Comparison of ENCODE assay signal across 15 cellular contexts in the genomic region with DNA sequence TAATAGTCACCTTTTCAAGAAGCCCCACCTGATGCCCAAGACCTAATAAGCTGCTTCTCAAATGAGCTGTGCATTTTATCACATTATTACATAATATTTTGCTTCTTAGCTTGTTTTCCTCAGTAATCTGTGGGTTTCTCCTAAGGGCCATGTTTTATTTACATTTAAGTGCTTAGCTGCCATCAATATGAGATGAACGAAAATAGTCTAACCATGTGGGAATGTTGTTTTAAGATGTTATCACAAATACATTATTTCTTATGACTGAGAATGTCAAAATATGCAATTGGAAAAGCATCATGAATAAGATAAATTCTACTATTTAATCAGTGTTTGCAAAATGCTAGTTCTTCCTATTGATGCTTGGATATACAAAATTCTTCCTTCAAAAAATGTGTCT. TPM values are rescaled to one million over a fixed set of nuclear protein-coding genes. Genes with fewer than 3 reads are reported as not detected.
DNase-seq lines count a peak whose midpoint lies in the region; ATAC-seq and TF ChIP-seq lines count a peak whose summit lies in the region.
"Had no signal": no experiment of that assay in that cellular context is flagged by ENCODE, and none has a peak within 500 bp of the region (broad histone marks: within the 10 kb centered on the region; RNA-seq: fewer than 3 reads in every experiment).

No MANE protein-coding gene starts in this region.

- no peak overlapping the region for H3K4me3 Mint-ChIP-seq in CD8-positive, alpha-beta memory T cell

- in situ Hi-C loops in Panc1 (cut with HindIII; ENCODE audit: low pct_unique_long_range_greater_than_20kb, low sequenced_read_pairs) = no loop called here

- H3K27me3 Mint-ChIP-seq in CD8-positive, alpha-beta memory T cell = peaks cover 0 to 2% of the 10 kb centered on the region in 2 donors
- H3K27me3 Mint-ChIP-seq: IgD-negative memory B cell had no signal

- no TSS peak for BruUV-seq in Panc1 (replicated peaks; lab: Mats Ljungman, UMichigan)

- H3K27me3 ChIP-seq in CD8-positive, alpha-beta memory T cell (ENCODE audit: insufficient read depth, low read length, poor library complexity, severe bottlenecking) = no peaks in the 10 kb centered on the region
- H3K27me3 ChIP-seq in Panc1 (ENCODE audit: control insufficient read depth, insufficient read depth, low read length) (no peaks in the 10 kb centered on the region), esophagus muscularis mucosa (no peaks in the 10 kb centered on the region), psoas muscle (ENCODE audit: insufficient read depth in 3 of 3, low read length in 2 of 3) (no peaks in the 10 kb centered on the region), adrenal gland (no peaks in the 10 kb centered on the region)

- 45% methylated on average over 1 of the region's 1 CpG for WGBS in esophagus muscularis mucosa
- 73 to 76% (median 74%) methylated on average over 1 of the region's 1 CpG for WGBS in psoas muscle, 3 donors
- 40 to 63% (median 59%) methylated on average over 1 of the region's 1 CpG for WGBS in adrenal gland, 4 donors

- intact Hi-C loops in Panc1 (cut with micrococcal nuclease; ENCODE audit: unreplicated experiment) (no loop called here), esophagus muscularis mucosa (cut with DNase I) (no loop called here), psoas muscle (cut with DNase I) (no loop called here), adrenal gland (cut with DNase I) (no loop called here)

- H3K27ac ChIP-seq in CD8-positive, alpha-beta memory T cell (ENCODE audit: low read depth, low read length) = no peak overlapping the region
- H3K27ac ChIP-seq in Panc1 (ENCODE audit: low read length) (peak overlapping the region; percentile 7; the same call in 1 of the 2 replicates), esophagus muscularis mucosa (replicated peaks in 1 of 4) (peak overlapping the region in 3 of 4 donors; percentile 3 to 9 (median 7)), psoas muscle (peak overlapping the region; percentile 99), adrenal gland (peak overlapping the region in 2 of 5 donors; percentile 29 to 97)
- H3K27ac ChIP-seq: C4-2B, prostate gland, SK-N-MC had no signal

- no peak for TF ChIP-seq POLR2A in esophagus muscularis mucosa (IDR thresholded peaks at IDR 0.05; ENCODE audit: low read depth)
- no peak for TF ChIP-seq POLR2A in adrenal gland (IDR thresholded peaks at IDR 0.05)

- TF ChIP-seq EP300 in esophagus muscularis mucosa (IDR thresholded peaks at IDR 0.05) = no peak

- no peak for DNase-seq in CD8-positive, alpha-beta memory T cell
- DNase-seq in Panc1 (ENCODE audit: low read depth, low spot score) = no peak
- DNase-seq in esophagus muscularis mucosa (ENCODE audit: extremely low spot score) = no peak
- no peak for DNase-seq in psoas muscle
- DNase-seq in adrenal gland = no peak
- DNase-seq in NCI-H1930 (lab: John Stamatoyannopoulos, UW) = no peak
- DNase-seq in T-helper 1 cell = no peak
- DNase-seq in HCEC 1CT = no peak
- DNase-seq: activated T-cell treated with anti-CD3 and anti-CD28 coated beads, Interleukin-2, amount 50 U/mL, for 48 hours; NCI-H1417 treated with DMSO at 0.1 percent for 48 hours; NCI-H446 treated with DMSO at 0.1 percent for 48 hours had no signal

- peaks cover 55 to 75% (median 73%) of the 10 kb centered on the region in 3 donors for H3K4me1 Mint-ChIP-seq in CD8-positive, alpha-beta memory T cell

- H3K4me3 ChIP-seq in CD8-positive, alpha-beta memory T cell (ENCODE audit: low read length) = no peak overlapping the region
- H3K4me3 ChIP-seq in Panc1 (ENCODE audit: low read depth in 2 of 2, low read length in 2 of 2) = no peak overlapping the region
- H3K4me3 ChIP-seq in esophagus muscularis mucosa = no peak overlapping the region
- H3K4me3 ChIP-seq in psoas muscle = no peak overlapping the region
- H3K4me3 ChIP-seq in adrenal gland = no peak overlapping the region
- H3K4me3 ChIP-seq: prostate gland, SK-N-MC had no signal

- no peaks in the 10 kb centered on the region for H3K9me3 ChIP-seq in CD8-positive, alpha-beta memory T cell (ENCODE audit: low read length)
- H3K9me3 ChIP-seq in Panc1 (ENCODE audit: control insufficient read depth, insufficient read depth, low read depth, low read length) (no peaks in the 10 kb centered on the region), esophagus muscularis mucosa (no peaks in the 10 kb centered on the region), psoas muscle (no peaks in the 10 kb centered on the region), adrenal gland (replicated peaks in 1 of 3) (no peaks in the 10 kb centered on the region)
- H3K9me3 ChIP-seq: prostate gland had no signal

- POLR2A ChIA-PET in CD8-positive, alpha-beta memory T cell (lab: Charles Lee) = interaction anchor here (2.2 kb wide), 1 partner anchor 10 kb away, joined by 10 read pairs; a partner anchor contains a TSS
- POLR2A ChIA-PET in Panc1 (lab: Charles Lee) = no interaction called here

- peak overlapping the region in 6 of 8 donors; percentile 2 to 84 (median 76) for H3K27ac Mint-ChIP-seq in CD8-positive, alpha-beta memory T cell

- peaks cover 68% of the 10 kb centered on the region for H3K36me3 ChIP-seq in CD8-positive, alpha-beta memory T cell (ENCODE audit: insufficient read depth, low read length)
- H3K36me3 ChIP-seq in Panc1 (ENCODE audit: control insufficient read depth, insufficient read depth, low read length) (peaks cover 82% of the 10 kb centered on the region), esophagus muscularis mucosa (peaks cover 38 to 90% (median 66%) of the 10 kb centered on the region in 4 donors), psoas muscle (ENCODE audit: insufficient read depth in 1 of 2, low read depth in 1 of 2) (peaks cover 7 to 100% of the 10 kb centered on the region in 2 donors), adrenal gland (replicated peaks in 1 of 2) (peaks cover 0 to 99% of the 10 kb centered on the region in 2 donors)

- peaks cover 12 to 90% (median 23%) of the 10 kb centered on the region in 3 donors for H3K36me3 Mint-ChIP-seq in CD8-positive, alpha-beta memory T cell

- H3K4me1 ChIP-seq in CD8-positive, alpha-beta memory T cell (ENCODE audit: insufficient read depth, low read length) = peaks cover 29% of the 10 kb centered on the region
- H3K4me1 ChIP-seq in Panc1 (ENCODE audit: control insufficient read depth, insufficient read depth, low read length) (peaks cover 21% of the 10 kb centered on the region), esophagus muscularis mucosa (peaks cover 30 to 65% (median 61%) of the 10 kb centered on the region in 4 donors), psoas muscle (peaks cover 69% of the 10 kb centered on the region), adrenal gland (replicated peaks in 1 of 2) (peaks cover 33 to 75% of the 10 kb centered on the region in 2 donors)
- H3K4me1 ChIP-seq: prostate gland had no signal

- TF ChIP-seq CTCF in Panc1 (IDR thresholded peaks at IDR 0.05) = no peak
- no peak for TF ChIP-seq CTCF in esophagus muscularis mucosa (IDR thresholded peaks at IDR 0.05)
- TF ChIP-seq CTCF in psoas muscle (IDR thresholded peaks at IDR 0.05) = no peak
- no peak for TF ChIP-seq CTCF in adrenal gland (IDR thresholded peaks at IDR 0.05)

- ATAC-seq in Panc1 = no peak
- no peak for ATAC-seq in psoas muscle

- no peaks in the 10 kb centered on the region for H3K9me3 Mint-ChIP-seq in CD8-positive, alpha-beta memory T cell
- H3K9me3 Mint-ChIP-seq: IgD-negative memory B cell had no signal

- CTCF ChIA-PET in CD8-positive, alpha-beta memory T cell (lab: Charles Lee) = interaction anchor here (1.6 kb wide), 1 partner anchor 145 kb away, joined by 4 read pairs; no protein-coding TSS in a partner anchor
- CTCF ChIA-PET in Panc1 (lab: Charles Lee) = no interaction called here

RNA-seq across cellular contexts. Expression of a gene that starts 10.1 kb away (rescaled TPM):
- 10 to 100 TPM; 30.3 to 32.4 TPM for total RNA-seq in CD8-positive, alpha-beta memory T cell
- polyA plus RNA-seq in CD8-positive, alpha-beta memory T cell = 54.4 TPM
- total RNA-seq in Panc1 (2021; ENCODE audit: unreplicated experiment) = 33.0 TPM
- polyA plus RNA-seq in Panc1 (2012; ENCODE audit: insufficient read length) = 16.8 TPM
- total RNA-seq in esophagus muscularis mucosa = 10 to 100 TPM; 37.0 to 58.2 (median 43.1) TPM
- total RNA-seq in psoas muscle = 100 to 1,000 TPM in 1 of 4 donors, 10 to 100 TPM in 3; 28.6 to 122 (median 59.2) TPM
- polyA plus RNA-seq in psoas muscle = 100 to 1,000 TPM in 1 of 3 donors, 10 to 100 TPM in 2; 30.9 to 137 (median 63.2) TPM
- 100 to 1,000 TPM in 6 of 8 donors, 10 to 100 TPM in 2; 64.4 to 410 (median 158) TPM for total RNA-seq in adrenal gland
- polyA plus RNA-seq in adrenal gland = 100 to 1,000 TPM in 1 of 3 donors, 10 to 100 TPM in 2; 36.1 to 140 (median 58.2) TPM
